Comparison of ENCODE assay signal across 1 cellular context in the genomic region with DNA sequence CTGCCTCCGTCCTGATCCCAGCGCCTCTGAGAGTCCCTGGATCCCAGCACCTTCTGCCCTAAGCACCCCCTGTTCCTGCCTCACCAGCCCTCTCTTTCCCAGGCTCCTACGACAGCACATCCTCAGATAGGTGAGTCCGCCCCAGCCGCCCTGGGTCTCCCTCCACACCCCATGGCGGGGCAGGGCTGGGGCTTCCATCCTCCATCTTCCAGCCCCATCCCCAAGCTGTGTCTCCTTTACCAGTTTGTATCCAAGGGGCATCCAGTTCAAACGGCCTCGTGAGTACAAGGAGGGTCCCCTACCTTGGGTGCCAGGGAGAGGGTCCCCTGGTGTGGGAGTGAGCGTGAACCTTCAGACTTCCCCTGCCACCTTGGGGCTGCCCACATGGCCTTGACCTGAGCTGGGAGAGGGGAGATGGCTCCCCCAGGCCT.
TF ChIP-seq lines count a peak whose summit lies in the region.

No MANE protein-coding gene starts in this region.

TF ChIP-seq in SK-N-SH treated with all-trans-retinoic acid at 6 μM for 48 hours, 23 proteins besides CTCF, POLR2A, EP300 and RAD21 (continued from another document):
- TF ChIP-seq, protein P1, sequence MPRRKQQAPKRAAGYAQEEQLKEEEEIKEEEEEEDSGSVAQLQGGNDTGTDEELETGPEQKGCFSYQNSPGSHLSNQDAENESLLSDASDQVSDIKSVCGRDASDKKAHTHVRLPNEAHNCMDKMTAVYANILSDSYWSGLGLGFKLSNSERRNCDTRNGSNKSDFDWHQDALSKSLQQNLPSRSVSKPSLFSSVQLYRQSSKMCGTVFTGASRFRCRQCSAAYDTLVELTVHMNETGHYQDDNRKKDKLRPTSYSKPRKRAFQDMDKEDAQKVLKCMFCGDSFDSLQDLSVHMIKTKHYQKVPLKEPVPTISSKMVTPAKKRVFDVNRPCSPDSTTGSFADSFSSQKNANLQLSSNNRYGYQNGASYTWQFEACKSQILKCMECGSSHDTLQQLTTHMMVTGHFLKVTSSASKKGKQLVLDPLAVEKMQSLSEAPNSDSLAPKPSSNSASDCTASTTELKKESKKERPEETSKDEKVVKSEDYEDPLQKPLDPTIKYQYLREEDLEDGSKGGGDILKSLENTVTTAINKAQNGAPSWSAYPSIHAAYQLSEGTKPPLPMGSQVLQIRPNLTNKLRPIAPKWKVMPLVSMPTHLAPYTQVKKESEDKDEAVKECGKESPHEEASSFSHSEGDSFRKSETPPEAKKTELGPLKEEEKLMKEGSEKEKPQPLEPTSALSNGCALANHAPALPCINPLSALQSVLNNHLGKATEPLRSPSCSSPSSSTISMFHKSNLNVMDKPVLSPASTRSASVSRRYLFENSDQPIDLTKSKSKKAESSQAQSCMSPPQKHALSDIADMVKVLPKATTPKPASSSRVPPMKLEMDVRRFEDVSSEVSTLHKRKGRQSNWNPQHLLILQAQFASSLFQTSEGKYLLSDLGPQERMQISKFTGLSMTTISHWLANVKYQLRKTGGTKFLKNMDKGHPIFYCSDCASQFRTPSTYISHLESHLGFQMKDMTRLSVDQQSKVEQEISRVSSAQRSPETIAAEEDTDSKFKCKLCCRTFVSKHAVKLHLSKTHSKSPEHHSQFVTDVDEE (CRISPR knock-in tag; IDR thresholded peaks at IDR 0.05): no peak
- TF ChIP-seq SNAI2 (CRISPR knock-in tag; IDR thresholded peaks at IDR 0.05) (no peak), ZNF70 (CRISPR knock-in tag; IDR thresholded peaks at IDR 0.05) (no peak), ARNTL (CRISPR knock-in tag; IDR thresholded peaks at IDR 0.05; ENCODE audit: borderline replicate concordance, low read depth) (no peak), OSR1 (CRISPR knock-in tag; IDR thresholded peaks at IDR 0.05) (no peak), TCF4 (CRISPR knock-in tag; IDR thresholded peaks at IDR 0.05; ENCODE audit: borderline replicate concordance) (no peak), GLIS3 (CRISPR knock-in tag; IDR thresholded peaks at IDR 0.05) (no peak), BACH2 (CRISPR knock-in tag; IDR thresholded peaks at IDR 0.05; ENCODE audit: borderline replicate concordance) (no peak)
